8 cellular contexts compared by ENCODE assay signal in the genomic region with DNA sequence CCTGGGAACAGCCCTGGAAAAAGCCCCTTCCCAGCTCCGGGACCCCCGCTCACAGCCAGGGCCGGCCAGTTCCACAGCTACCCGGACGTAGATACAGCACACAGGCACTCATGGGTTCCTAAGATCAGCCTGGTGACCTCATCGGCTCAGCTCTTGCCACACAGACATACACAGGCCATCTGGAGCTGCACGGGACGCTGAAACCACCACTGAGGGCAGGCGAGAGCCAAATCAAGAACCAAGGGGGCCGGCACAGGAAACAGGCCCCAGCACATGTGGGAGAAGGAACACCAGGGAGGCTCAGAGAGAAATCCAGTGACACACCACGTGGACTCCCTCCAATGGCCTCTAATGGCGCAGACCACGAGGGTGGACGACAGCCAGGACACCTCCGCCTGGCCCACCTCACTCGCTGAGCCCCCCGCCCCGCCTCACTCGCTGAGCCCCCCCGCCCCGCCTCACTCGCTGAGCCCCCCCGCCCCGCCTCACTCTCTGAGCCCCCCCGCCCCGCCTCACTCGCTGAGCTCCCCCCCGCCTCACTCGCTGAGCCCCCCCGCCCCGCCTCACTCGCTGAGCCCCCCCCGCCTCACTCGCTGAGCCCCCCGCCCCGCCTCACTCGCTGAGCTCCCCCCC.
DNase-seq lines count a peak whose midpoint lies in the region; ATAC-seq and TF ChIP-seq lines count a peak whose summit lies in the region.

No MANE protein-coding gene starts in this region.

- H3K4me3 ChIP-seq in AG10803 (ENCODE audit: low read length) (no peak overlapping the region), GM23338 (no peak overlapping the region), RWPE2 (ENCODE audit: severe bottlenecking) (no peak overlapping the region), skeletal muscle cell (ENCODE audit: low read depth, low read length) (no peak overlapping the region), colonic mucosa (no peak overlapping the region)

- intact Hi-C loops in colonic mucosa (cut with DNase I), result no loop called here

- H3K27ac ChIP-seq in GM23338 (ENCODE audit: low read depth), result 0 out of 2 replicates have a peak overlapping the region, but pooled peaks have one; percentile 55
- H3K27ac ChIP-seq in RWPE2 (ENCODE audit: poor library complexity, severe bottlenecking), result no peak overlapping the region
- no peak overlapping the region for H3K27ac ChIP-seq in colonic mucosa

- DNase-seq in AG10803 (ENCODE audit: low read depth), result peak; percentile 95
- peak; percentile 56 for DNase-seq in GM23338 (ENCODE audit: low spot score)
- DNase-seq in RWPE2 (ENCODE audit: low spot score), result no peak
- peak; percentile 82 for DNase-seq in fibroblast of peridontal ligament (ENCODE audit: extremely low read depth)
- DNase-seq in skeletal muscle cell (ENCODE audit: low read depth), result peak; percentile 80
- no peak for DNase-seq in colonic mucosa
- DNase-seq in NCI-H748 (lab: John Stamatoyannopoulos, UW; ENCODE audit: unreplicated experiment), result no peak

- H3K9ac ChIP-seq in colonic mucosa (ENCODE audit: low read depth in 2 of 2, low read length in 2 of 2), result no peak overlapping the region

- H3K4me1 Mint-ChIP-seq in GM23338, result peaks cover 24% of the 10 kb centered on the region

- H3K4me1 ChIP-seq in GM23338 (ENCODE audit: insufficient read depth) (no peaks in the 10 kb centered on the region), RWPE2 (ENCODE audit: insufficient read depth, poor library complexity, severe bottlenecking) (peaks cover 6% of the 10 kb centered on the region), colonic mucosa (peaks cover 6% of the 10 kb centered on the region)

- no peak overlapping the region for H3K4me3 Mint-ChIP-seq in GM23338

- H2AFZ ChIP-seq in GM23338, result no peak overlapping the region

- no peaks in the 10 kb centered on the region for H3K36me3 ChIP-seq in GM23338 (ENCODE audit: insufficient read depth)
- no peaks in the 10 kb centered on the region for H3K36me3 ChIP-seq in RWPE2 (ENCODE audit: low read depth)
- H3K36me3 ChIP-seq in colonic mucosa, result no peaks in the 10 kb centered on the region

- peaks cover 9% of the 10 kb centered on the region; the same call in 2 of the 3 replicates for H3K36me3 Mint-ChIP-seq in GM23338 (ENCODE audit: low read depth)

- ATAC-seq in GM23338 (peak; percentile 70), RWPE2 (ENCODE audit: low read depth) (peak; percentile 66), GM21367 (IDR thresholded peaks at IDR 0.05; ENCODE audit: unreplicated experiment) (no peak)

- no peaks in the 10 kb centered on the region for H3K9me2 ChIP-seq in GM23338 (ENCODE audit: insufficient read depth)

- H3K27me3 ChIP-seq in GM23338 (ENCODE audit: insufficient read depth) (no peaks in the 10 kb centered on the region), RWPE2 (ENCODE audit: insufficient read depth, poor library complexity, severe bottlenecking) (no peaks in the 10 kb centered on the region), colonic mucosa (no peaks in the 10 kb centered on the region)

- no peaks in the 10 kb centered on the region; the same call in 1 of the 3 replicates for H3K9me3 Mint-ChIP-seq in GM23338

- H3K9me3 ChIP-seq in RWPE2 (ENCODE audit: severe bottlenecking) (no peaks in the 10 kb centered on the region), colonic mucosa (no peaks in the 10 kb centered on the region)

- peaks cover 15% of the 10 kb centered on the region for H3K27me3 Mint-ChIP-seq in GM23338 (ENCODE audit: insufficient read depth, low read depth, poor library complexity)

- H3K4me2 ChIP-seq in GM23338, result no peak overlapping the region

- no peaks in the 10 kb centered on the region; the same call in 1 of the 2 replicates for H4K20me1 ChIP-seq in GM23338 (replicated peaks; ENCODE audit: insufficient read depth)

- peaks cover 16% of the 10 kb centered on the region for H3K79me2 ChIP-seq in GM23338 (replicated peaks; ENCODE audit: insufficient read depth)

- TF ChIP-seq CTCF in AG10803 (conservative IDR thresholded peaks at IDR 0.05; ENCODE audit: low read length) (peak; percentile 59), GM23338 (conservative IDR thresholded peaks at IDR 0.05; ENCODE audit: low read depth in 2 of 2) (0 out of 4 replicates have a peak, but pooled peaks of 1 of the 2 experiments have one; percentile 7), RWPE2 (IDR thresholded peaks at IDR 0.05; ENCODE audit: poor library complexity, severe bottlenecking) (no peak), colonic mucosa (IDR thresholded peaks at IDR 0.05) (no peak)

- no peaks in the 10 kb centered on the region for H3F3A ChIP-seq in GM23338 (replicated peaks; ENCODE audit: low read depth)

- peak overlapping the region; percentile 85 for H3K27ac Mint-ChIP-seq in GM23338

TF ChIP-seq in GM23338, 12 proteins besides CTCF, POLR2A, EP300 and RAD21:
- TF ChIP-seq ZNF331 (CRISPR knock-in tag; IDR thresholded peaks at IDR 0.05; ENCODE audit: low read depth), result no peak
- TF ChIP-seq JUNB (IDR thresholded peaks at IDR 0.05; ENCODE audit: unreplicated experiment), result no peak
- no peak for TF ChIP-seq EZH2 (IDR thresholded peaks at IDR 0.05; ENCODE audit: low read depth, unreplicated experiment)
- no peak for TF ChIP-seq ZNF114 (CRISPR knock-in tag; IDR thresholded peaks at IDR 0.05)
- no peak for TF ChIP-seq EZH2phosphoT487 (IDR thresholded peaks at IDR 0.05; ENCODE audit: unreplicated experiment)
- TF ChIP-seq STAT1 (IDR thresholded peaks at IDR 0.05; ENCODE audit: unreplicated experiment), result no peak

Comparison
In these comparisons a context has a peak if more than half of its experiments do, and no peak if none do; other contexts are left out.
1. DNase-seq: peak in AG10803 (single experiment), GM23338 (single experiment), fibroblast of peridontal ligament (single experiment) and skeletal muscle cell (single experiment); none in RWPE2 (single experiment), colonic mucosa (single experiment) and NCI-H748 (single experiment).